Comparison of ENCODE assay signal across 8 cellular contexts in the genomic region with DNA sequence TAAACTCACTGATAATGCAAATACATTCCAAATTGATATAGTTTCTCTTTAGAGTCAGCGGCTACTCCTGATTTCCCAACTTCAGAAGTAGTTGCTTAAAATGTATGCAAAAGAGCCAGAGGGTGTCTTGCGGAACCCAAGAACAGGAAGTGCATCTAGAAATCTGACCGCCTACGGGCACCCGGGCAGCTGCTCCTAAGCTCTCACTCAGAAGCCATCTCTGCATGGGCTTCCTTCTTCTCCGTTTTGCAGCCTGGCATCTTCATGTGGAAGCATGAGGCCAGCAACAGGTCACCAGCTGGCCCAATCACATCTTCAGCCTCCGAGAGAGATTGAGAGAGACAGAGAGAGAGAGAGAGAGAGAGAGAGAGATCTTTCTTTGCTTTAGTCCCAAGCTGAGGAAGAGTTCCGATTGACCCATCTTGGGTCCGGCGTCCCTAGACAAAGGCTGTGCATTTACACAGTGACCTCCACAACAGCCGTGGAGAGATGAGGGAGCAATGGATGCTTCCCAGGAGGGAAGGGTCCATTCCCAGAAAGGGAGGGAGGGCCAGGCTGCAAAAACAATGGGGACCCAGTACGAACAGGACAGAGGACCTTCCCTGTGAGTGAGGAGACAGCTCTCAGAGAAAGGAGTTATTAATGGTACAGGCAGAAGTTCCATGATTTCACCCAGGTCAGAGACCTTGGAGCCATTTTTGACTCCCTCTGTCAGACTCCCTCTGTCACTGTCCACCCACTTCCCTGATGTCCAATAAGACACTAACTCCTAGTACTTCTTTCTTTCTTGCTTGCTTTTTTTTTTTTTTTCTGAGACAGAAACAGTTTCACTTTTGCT. TPM values are rescaled to one million over a fixed set of nuclear protein-coding genes. Genes with fewer than 3 reads are reported as not detected.
DNase-seq lines count a peak whose midpoint lies in the region; ATAC-seq and TF ChIP-seq lines count a peak whose summit lies in the region.

No MANE protein-coding gene starts in this region.

- H3K4me3 Mint-ChIP-seq in activated CD4-positive, alpha-beta memory T cell treated with anti-CD3 and anti-CD28 coated beads for 36 hours = peak overlapping the region; percentile 64
- H3K4me3 Mint-ChIP-seq in Calu3 (ENCODE audit: low read depth, unreplicated experiment) = no peak overlapping the region

- H3K4me3 ChIP-seq in muscle layer of duodenum (ENCODE audit: low read depth in 1 of 2, low read length in 2 of 2) = peak overlapping the region; percentile 3 to 45
- no peak overlapping the region for H3K4me3 ChIP-seq in MG63

- peaks cover 9% of the 10 kb centered on the region for H3K4me1 Mint-ChIP-seq in activated CD4-positive, alpha-beta memory T cell treated with anti-CD3 and anti-CD28 coated beads for 36 hours (ENCODE audit: low read depth)
- peaks cover 42% of the 10 kb centered on the region for H3K4me1 Mint-ChIP-seq in Calu3 (ENCODE audit: low read depth, unreplicated experiment)

- H3K27me3 ChIP-seq in muscle layer of duodenum (ENCODE audit: low read depth, low read length) (no peaks in the 10 kb centered on the region), MG63 (no peaks in the 10 kb centered on the region)

- H3K9me3 Mint-ChIP-seq in activated CD4-positive, alpha-beta memory T cell treated with anti-CD3 and anti-CD28 coated beads for 36 hours = no peaks in the 10 kb centered on the region
- H3K9me3 Mint-ChIP-seq in Calu3 (ENCODE audit: low read depth, unreplicated experiment) = no peaks in the 10 kb centered on the region

- DNase-seq in EH (ENCODE audit: low read depth) (peak; percentile 26), Calu3 (no peak), NCI-H2227 treated with DMSO at 0.1 percent for 48 hours (lab: John Stamatoyannopoulos, UW) (no peak), MG63 (no peak)
- DNase-seq in activated CD4-positive, alpha-beta memory T cell treated with anti-CD3 and anti-CD28 coated beads for 36 hours = peak; percentile 40

- BruUV-seq in Calu3 (replicated peaks; lab: Mats Ljungman, UMichigan) = no TSS peak

- H3K36me3 Mint-ChIP-seq in activated CD4-positive, alpha-beta memory T cell treated with anti-CD3 and anti-CD28 coated beads for 36 hours = no peaks in the 10 kb centered on the region
- no peaks in the 10 kb centered on the region for H3K36me3 Mint-ChIP-seq in Calu3 (ENCODE audit: insufficient read depth, unreplicated experiment)

- no peak for TF ChIP-seq CTCF in Calu3 (IDR thresholded peaks at IDR 0.05; ENCODE audit: unreplicated experiment)

- POLR2A ChIA-PET in activated CD4-positive, alpha-beta memory T cell treated with anti-CD3 and anti-CD28 coated beads for 36 hours (lab: Charles Lee) = no interaction called here

- H3K27ac ChIP-seq in muscle layer of duodenum (ENCODE audit: low read length) = peak overlapping the region; percentile 52

- H3K27me3 Mint-ChIP-seq in activated CD4-positive, alpha-beta memory T cell treated with anti-CD3 and anti-CD28 coated beads for 36 hours = peaks cover 3% of the 10 kb centered on the region
- H3K27me3 Mint-ChIP-seq in Calu3 (ENCODE audit: unreplicated experiment) = no peaks in the 10 kb centered on the region

- H3K9me3 ChIP-seq in muscle layer of duodenum (ENCODE audit: control insufficient read depth in 1 of 2, low read length in 2 of 2) (no peaks in the 10 kb centered on the region), MG63 (no peaks in the 10 kb centered on the region)

- intact Hi-C loops in activated CD4-positive, alpha-beta memory T cell treated with anti-CD3 and anti-CD28 coated beads for 36 hours (cut with micrococcal nuclease) = loop anchor here (1.0 kb wide), 1 partner anchor 30 kb away; no protein-coding TSS in a partner anchor
- intact Hi-C loops in Calu3 (cut with micrococcal nuclease; ENCODE audit: unreplicated experiment) = no loop called here

- CTCF ChIA-PET in activated CD4-positive, alpha-beta memory T cell treated with anti-CD3 and anti-CD28 coated beads for 36 hours (lab: Charles Lee) = interaction anchor here (0.6 to 1.4 kb wide), 3 partner anchors 8 to 28 kb away, joined by 3 to 5 read pairs (median 3); a partner anchor contains a TSS
- CTCF ChIA-PET in Calu3 (lab: Charles Lee) = interaction anchor here (0.7 to 0.8 kb wide), 3 partner anchors 30 to 278 kb away, joined by 3 to 7 read pairs (median 5); no protein-coding TSS in a partner anchor

- ATAC-seq in GM19452 (IDR thresholded peaks at IDR 0.05; ENCODE audit: unreplicated experiment) = peak; percentile 91
- peak; percentile 87 for ATAC-seq in HG03378 (IDR thresholded peaks at IDR 0.05; ENCODE audit: unreplicated experiment)

- peaks cover under 1 to 3% of the 10 kb centered on the region in 2 donors for H3K4me1 ChIP-seq in muscle layer of duodenum (ENCODE audit: control insufficient read depth in 1 of 2, insufficient read depth in 2 of 2, low read length in 2 of 2)

- H3K36me3 ChIP-seq in muscle layer of duodenum (ENCODE audit: control insufficient read depth in 1 of 2, insufficient read depth in 2 of 2, low read length in 2 of 2) (no peaks in the 10 kb centered on the region), MG63 (no peaks in the 10 kb centered on the region)

- H3K27ac Mint-ChIP-seq in activated CD4-positive, alpha-beta memory T cell treated with anti-CD3 and anti-CD28 coated beads for 36 hours = peak overlapping the region; percentile 54
- H3K27ac Mint-ChIP-seq in Calu3 (ENCODE audit: unreplicated experiment) = no peak overlapping the region

RNA-seq across cellular contexts. Expression of a gene that starts 28.2 kb away (rescaled TPM):
- 1 to 10 TPM; 3.5 to 3.9 TPM for total RNA-seq in activated CD4-positive, alpha-beta memory T cell treated with anti-CD3 and anti-CD28 coated beads for 36 hours
- 15.5 and 25.3 TPM in 2 replicates for total RNA-seq in Calu3 (2022)
- 45.2 and 54.0 TPM in 2 replicates for total RNA-seq in MG63 (2014; rRNA removed; shearing (Covaris generic); ENCODE audit: low replicate concordance)

Comparison
In these comparisons a context has a peak if more than half of its experiments do, and no peak if none do; other contexts are left out.
1. DNase-seq: peak in EH (single experiment) and activated CD4-positive, alpha-beta memory T cell treated with anti-CD3 and anti-CD28 coated beads for 36 hours (single experiment); none in Calu3 (single experiment), NCI-H2227 treated with DMSO at 0.1 percent for 48 hours (single experiment) and MG63 (single experiment).